In genomic region chr1:26761217-26761616, GRCh38 we compare ENCODE assay signal across 1 cellular context.
TF ChIP-seq lines count a peak whose summit lies in the region.

No MANE protein-coding gene starts in this region.

TF ChIP-seq in liver, 16 proteins besides CTCF, POLR2A, EP300 and RAD21 (continued from another document):
- TF ChIP-seq ZBTB33 (IDR thresholded peaks at IDR 0.05) (no peak), FOXA2 (IDR thresholded peaks at IDR 0.05) (no peak), HNF4A (conservative IDR thresholded peaks at IDR 0.05) (no peak), GABPA (IDR thresholded peaks at IDR 0.05 in 1 of 2, conservative IDR thresholded peaks at IDR 0.05 in 1 of 2) (no peak), YY1 (IDR thresholded peaks at IDR 0.05) (no peak)
